Comparison of ENCODE assay signal across 1 cellular context in the genomic region with DNA sequence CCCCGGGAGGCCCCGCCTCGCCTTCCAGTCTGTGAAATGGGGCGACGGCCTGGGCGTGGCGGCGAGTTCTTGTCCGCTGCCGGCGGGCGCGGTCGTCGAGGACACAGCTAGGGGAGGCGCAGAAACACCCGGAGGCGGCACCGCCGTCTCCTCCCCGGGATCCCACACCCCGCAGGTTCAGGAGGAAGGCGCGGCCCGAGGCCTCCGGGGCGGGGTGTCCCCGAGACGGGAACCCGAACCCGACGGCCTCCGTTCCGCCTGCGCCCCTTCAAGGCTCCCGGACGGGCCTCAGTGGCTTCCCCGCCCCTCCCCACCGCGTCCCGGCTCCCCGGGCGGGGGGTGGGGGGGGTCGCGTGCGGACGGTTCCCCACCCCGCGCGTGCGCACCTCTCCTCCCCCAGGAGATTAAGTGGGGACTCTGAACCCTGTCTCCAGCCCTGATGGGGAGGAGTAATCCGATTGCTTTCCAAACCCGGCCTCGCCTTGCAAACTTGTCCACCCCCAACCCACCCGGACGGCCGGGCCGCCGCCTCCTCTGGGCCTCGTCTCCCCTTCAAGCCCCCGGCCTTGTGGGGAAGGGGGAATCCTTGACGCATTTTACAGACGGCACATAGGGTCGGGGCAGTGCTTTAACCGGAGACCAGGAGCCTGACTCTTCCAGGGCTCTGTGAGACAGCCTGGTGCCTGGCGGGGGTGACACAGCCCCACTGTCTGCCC.
TF ChIP-seq lines count a peak whose summit lies in the region.

No MANE protein-coding gene starts in this region.

TF ChIP-seq in GM12878, 131 proteins besides CTCF, POLR2A, EP300 and RAD21 (continued from another document):
- TF ChIP-seq YY1 (IDR thresholded peaks at IDR 0.05; ENCODE audit: low read depth, low read length) (no peak), ETV6 (conservative IDR thresholded peaks at IDR 0.05 in 1 of 2, IDR thresholded peaks at IDR 0.05 in 1 of 2; ENCODE audit: borderline replicate concordance in 1 of 2, low read depth in 1 of 2) (no peak), SRF (IDR thresholded peaks at IDR 0.05; ENCODE audit: low read depth in 2 of 2, low read length in 2 of 2) (no peak), SREBF1 (IDR thresholded peaks at IDR 0.05; ENCODE audit: low read length) (no peak), CREM (IDR thresholded peaks at IDR 0.05; ENCODE audit: low read depth) (no peak), JUNB (IDR thresholded peaks at IDR 0.05) (no peak), ZBED1 (IDR thresholded peaks at IDR 0.05; ENCODE audit: borderline replicate concordance) (no peak)
- TF ChIP-seq, protein P1, sequence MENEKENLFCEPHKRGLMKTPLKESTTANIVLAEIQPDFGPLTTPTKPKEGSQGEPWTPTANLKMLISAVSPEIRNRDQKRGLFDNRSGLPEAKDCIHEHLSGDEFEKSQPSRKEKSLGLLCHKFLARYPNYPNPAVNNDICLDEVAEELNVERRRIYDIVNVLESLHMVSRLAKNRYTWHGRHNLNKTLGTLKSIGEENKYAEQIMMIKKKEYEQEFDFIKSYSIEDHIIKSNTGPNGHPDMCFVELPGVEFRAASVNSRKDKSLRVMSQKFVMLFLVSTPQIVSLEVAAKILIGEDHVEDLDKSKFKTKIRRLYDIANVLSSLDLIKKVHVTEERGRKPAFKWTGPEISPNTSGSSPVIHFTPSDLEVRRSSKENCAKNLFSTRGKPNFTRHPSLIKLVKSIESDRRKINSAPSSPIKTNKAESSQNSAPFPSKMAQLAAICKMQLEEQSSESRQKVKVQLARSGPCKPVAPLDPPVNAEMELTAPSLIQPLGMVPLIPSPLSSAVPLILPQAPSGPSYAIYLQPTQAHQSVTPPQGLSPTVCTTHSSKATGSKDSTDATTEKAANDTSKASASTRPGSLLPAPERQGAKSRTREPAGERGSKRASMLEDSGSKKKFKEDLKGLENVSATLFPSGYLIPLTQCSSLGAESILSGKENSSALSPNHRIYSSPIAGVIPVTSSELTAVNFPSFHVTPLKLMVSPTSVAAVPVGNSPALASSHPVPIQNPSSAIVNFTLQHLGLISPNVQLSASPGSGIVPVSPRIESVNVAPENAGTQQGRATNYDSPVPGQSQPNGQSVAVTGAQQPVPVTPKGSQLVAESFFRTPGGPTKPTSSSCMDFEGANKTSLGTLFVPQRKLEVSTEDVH (IDR thresholded peaks at IDR 0.05; ENCODE audit: low read depth, partially characterized antibody), result no peak
- TF ChIP-seq, protein P2, sequence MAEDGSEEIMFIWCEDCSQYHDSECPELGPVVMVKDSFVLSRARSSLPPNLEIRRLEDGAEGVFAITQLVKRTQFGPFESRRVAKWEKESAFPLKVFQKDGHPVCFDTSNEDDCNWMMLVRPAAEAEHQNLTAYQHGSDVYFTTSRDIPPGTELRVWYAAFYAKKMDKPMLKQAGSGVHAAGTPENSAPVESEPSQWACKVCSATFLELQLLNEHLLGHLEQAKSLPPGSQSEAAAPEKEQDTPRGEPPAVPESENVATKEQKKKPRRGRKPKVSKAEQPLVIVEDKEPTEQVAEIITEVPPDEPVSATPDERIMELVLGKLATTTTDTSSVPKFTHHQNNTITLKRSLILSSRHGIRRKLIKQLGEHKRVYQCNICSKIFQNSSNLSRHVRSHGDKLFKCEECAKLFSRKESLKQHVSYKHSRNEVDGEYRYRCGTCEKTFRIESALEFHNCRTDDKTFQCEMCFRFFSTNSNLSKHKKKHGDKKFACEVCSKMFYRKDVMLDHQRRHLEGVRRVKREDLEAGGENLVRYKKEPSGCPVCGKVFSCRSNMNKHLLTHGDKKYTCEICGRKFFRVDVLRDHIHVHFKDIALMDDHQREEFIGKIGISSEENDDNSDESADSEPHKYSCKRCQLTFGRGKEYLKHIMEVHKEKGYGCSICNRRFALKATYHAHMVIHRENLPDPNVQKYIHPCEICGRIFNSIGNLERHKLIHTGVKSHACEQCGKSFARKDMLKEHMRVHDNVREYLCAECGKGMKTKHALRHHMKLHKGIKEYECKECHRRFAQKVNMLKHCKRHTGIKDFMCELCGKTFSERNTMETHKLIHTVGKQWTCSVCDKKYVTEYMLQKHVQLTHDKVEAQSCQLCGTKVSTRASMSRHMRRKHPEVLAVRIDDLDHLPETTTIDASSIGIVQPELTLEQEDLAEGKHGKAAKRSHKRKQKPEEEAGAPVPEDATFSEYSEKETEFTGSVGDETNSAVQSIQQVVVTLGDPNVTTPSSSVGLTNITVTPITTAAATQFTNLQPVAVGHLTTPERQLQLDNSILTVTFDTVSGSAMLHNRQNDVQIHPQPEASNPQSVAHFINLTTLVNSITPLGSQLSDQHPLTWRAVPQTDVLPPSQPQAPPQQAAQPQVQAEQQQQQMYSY (CRISPR knock-in tag; IDR thresholded peaks at IDR 0.05), result no peak
- TF ChIP-seq, protein P3, sequence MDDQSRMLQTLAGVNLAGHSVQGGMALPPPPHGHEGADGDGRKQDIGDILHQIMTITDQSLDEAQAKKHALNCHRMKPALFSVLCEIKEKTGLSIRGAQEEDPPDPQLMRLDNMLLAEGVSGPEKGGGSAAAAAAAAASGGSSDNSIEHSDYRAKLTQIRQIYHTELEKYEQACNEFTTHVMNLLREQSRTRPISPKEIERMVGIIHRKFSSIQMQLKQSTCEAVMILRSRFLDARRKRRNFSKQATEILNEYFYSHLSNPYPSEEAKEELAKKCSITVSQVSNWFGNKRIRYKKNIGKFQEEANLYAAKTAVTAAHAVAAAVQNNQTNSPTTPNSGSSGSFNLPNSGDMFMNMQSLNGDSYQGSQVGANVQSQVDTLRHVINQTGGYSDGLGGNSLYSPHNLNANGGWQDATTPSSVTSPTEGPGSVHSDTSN (IDR thresholded peaks at IDR 0.05; ENCODE audit: insufficient replicate concordance, low read depth, low read length), result no peak
- TF ChIP-seq, protein P4, sequence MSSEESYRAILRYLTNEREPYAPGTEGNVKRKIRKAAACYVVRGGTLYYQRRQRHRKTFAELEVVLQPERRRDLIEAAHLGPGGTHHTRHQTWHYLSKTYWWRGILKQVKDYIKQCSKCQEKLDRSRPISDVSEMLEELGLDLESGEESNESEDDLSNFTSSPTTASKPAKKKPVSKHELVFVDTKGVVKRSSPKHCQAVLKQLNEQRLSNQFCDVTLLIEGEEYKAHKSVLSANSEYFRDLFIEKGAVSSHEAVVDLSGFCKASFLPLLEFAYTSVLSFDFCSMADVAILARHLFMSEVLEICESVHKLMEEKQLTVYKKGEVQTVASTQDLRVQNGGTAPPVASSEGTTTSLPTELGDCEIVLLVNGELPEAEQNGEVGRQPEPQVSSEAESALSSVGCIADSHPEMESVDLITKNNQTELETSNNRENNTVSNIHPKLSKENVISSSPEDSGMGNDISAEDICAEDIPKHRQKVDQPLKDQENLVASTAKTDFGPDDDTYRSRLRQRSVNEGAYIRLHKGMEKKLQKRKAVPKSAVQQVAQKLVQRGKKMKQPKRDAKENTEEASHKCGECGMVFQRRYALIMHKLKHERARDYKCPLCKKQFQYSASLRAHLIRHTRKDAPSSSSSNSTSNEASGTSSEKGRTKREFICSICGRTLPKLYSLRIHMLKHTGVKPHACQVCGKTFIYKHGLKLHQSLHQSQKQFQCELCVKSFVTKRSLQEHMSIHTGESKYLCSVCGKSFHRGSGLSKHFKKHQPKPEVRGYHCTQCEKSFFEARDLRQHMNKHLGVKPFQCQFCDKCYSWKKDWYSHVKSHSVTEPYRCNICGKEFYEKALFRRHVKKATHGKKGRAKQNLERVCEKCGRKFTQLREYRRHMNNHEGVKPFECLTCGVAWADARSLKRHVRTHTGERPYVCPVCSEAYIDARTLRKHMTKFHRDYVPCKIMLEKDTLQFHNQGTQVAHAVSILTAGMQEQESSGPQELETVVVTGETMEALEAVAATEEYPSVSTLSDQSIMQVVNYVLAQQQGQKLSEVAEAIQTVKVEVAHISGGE (CRISPR knock-in tag; IDR thresholded peaks at IDR 0.05), result no peak
- TF ChIP-seq, protein P5, sequence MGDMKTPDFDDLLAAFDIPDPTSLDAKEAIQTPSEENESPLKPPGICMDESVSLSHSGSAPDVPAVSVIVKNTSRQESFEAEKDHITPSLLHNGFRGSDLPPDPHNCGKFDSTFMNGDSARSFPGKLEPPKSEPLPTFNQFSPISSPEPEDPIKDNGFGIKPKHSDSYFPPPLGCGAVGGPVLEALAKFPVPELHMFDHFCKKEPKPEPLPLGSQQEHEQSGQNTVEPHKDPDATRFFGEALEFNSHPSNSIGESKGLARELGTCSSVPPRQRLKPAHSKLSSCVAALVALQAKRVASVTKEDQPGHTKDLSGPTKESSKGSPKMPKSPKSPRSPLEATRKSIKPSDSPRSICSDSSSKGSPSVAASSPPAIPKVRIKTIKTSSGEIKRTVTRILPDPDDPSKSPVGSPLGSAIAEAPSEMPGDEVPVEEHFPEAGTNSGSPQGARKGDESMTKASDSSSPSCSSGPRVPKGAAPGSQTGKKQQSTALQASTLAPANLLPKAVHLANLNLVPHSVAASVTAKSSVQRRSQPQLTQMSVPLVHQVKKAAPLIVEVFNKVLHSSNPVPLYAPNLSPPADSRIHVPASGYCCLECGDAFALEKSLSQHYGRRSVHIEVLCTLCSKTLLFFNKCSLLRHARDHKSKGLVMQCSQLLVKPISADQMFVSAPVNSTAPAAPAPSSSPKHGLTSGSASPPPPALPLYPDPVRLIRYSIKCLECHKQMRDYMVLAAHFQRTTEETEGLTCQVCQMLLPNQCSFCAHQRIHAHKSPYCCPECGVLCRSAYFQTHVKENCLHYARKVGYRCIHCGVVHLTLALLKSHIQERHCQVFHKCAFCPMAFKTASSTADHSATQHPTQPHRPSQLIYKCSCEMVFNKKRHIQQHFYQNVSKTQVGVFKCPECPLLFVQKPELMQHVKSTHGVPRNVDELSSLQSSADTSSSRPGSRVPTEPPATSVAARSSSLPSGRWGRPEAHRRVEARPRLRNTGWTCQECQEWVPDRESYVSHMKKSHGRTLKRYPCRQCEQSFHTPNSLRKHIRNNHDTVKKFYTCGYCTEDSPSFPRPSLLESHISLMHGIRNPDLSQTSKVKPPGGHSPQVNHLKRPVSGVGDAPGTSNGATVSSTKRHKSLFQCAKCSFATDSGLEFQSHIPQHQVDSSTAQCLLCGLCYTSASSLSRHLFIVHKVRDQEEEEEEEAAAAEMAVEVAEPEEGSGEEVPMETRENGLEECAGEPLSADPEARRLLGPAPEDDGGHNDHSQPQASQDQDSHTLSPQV (IDR thresholded peaks at IDR 0.05), result no peak
TF ChIP-seq in GM12878: peak in this region for 0.
